17 cellular contexts compared by ENCODE assay signal in genomic region chr12:28552472-28553061, GRCh38.
DNase-seq lines count a peak whose midpoint lies in the region; ATAC-seq, FAIRE-seq and TF ChIP-seq lines count a peak whose summit lies in the region.
"Had no signal": no experiment of that assay in that cellular context is flagged by ENCODE, and none has a peak within 500 bp of the region (broad histone marks: within the 10 kb centered on the region; RNA-seq: fewer than 3 reads in every experiment).

No MANE protein-coding gene starts in this region.

- H3K27ac ChIP-seq in upper lobe of right lung: no peak overlapping the region

- TF ChIP-seq CTCF in fibroblast of the aortic adventitia (IDR thresholded peaks at IDR 0.05; ENCODE audit: insufficient read depth, low read length) (no peak), type B pancreatic cell (conservative IDR thresholded peaks at IDR 0.05) (no peak), upper lobe of right lung (IDR thresholded peaks at IDR 0.05) (no peak)

- no peaks in the 10 kb centered on the region for H3K4me1 ChIP-seq in upper lobe of right lung

- H3K36me3 ChIP-seq in upper lobe of right lung: no peaks in the 10 kb centered on the region

- H3K4me3 Mint-ChIP-seq in activated CD4-positive, alpha-beta T cell treated with anti-CD3 and anti-CD28 coated beads, Interleukin-2, amount 10 ng/mL, durations not matched to agents 24 days and 14 days: no peak overlapping the region
- H3K4me3 Mint-ChIP-seq in activated T-helper 1 cell treated with anti-CD3 and anti-CD28 coated beads, Interleukin-12 subunit alpha, Interleukin-12 subunit beta, Interleukin-2, Interleukin-4 antibody, amounts not matched to agents 30 ng/mL and 10 ng/mL and 1 ng/mL, durations not matched to agents 14 hours and 24 hours and 36 hours: no peak overlapping the region
- H3K4me3 Mint-ChIP-seq in type B pancreatic cell: no peak overlapping the region
- H3K4me3 Mint-ChIP-seq: IgD-negative memory B cell had no signal

- no peaks in the 10 kb centered on the region for H3K9me3 ChIP-seq in upper lobe of right lung

- no peak for ATAC-seq in upper lobe of right lung
- ATAC-seq: Panc1 had no signal

- no peak overlapping the region for H3K4me3 ChIP-seq in fibroblast of the aortic adventitia (ENCODE audit: low read depth, low read length)
- H3K4me3 ChIP-seq in upper lobe of right lung: no peak overlapping the region

- H3K4me1 Mint-ChIP-seq in activated CD4-positive, alpha-beta T cell treated with anti-CD3 and anti-CD28 coated beads, Interleukin-2, amount 10 ng/mL, durations not matched to agents 24 days and 14 days: peaks cover 7% of the 10 kb centered on the region
- H3K4me1 Mint-ChIP-seq in activated T-helper 1 cell treated with anti-CD3 and anti-CD28 coated beads, Interleukin-12 subunit alpha, Interleukin-12 subunit beta, Interleukin-2, Interleukin-4 antibody, amounts not matched to agents 30 ng/mL and 10 ng/mL and 1 ng/mL, durations not matched to agents 14 hours and 24 hours and 36 hours (ENCODE audit: low read depth): peaks cover 9% of the 10 kb centered on the region
- no peaks in the 10 kb centered on the region for H3K4me1 Mint-ChIP-seq in type B pancreatic cell (ENCODE audit: unreplicated experiment)
- H3K4me1 Mint-ChIP-seq: IgD-negative memory B cell had no signal

- H3K27ac Mint-ChIP-seq in activated CD4-positive, alpha-beta T cell treated with anti-CD3 and anti-CD28 coated beads, Interleukin-2, amount 10 ng/mL, durations not matched to agents 24 days and 14 days: peak overlapping the region; percentile 43
- H3K27ac Mint-ChIP-seq in activated T-helper 1 cell treated with anti-CD3 and anti-CD28 coated beads, Interleukin-12 subunit alpha, Interleukin-12 subunit beta, Interleukin-2, Interleukin-4 antibody, amounts not matched to agents 30 ng/mL and 10 ng/mL and 1 ng/mL, durations not matched to agents 14 hours and 24 hours and 36 hours: peak overlapping the region; percentile 78
- no peak overlapping the region for H3K27ac Mint-ChIP-seq in type B pancreatic cell
- H3K27ac Mint-ChIP-seq: IgD-negative memory B cell had no signal

- FAIRE-seq in G401.6 (lab: Jason Lieb, UNC): peak; percentile 19

- no peaks in the 10 kb centered on the region for H3K27me3 Mint-ChIP-seq in activated CD4-positive, alpha-beta T cell treated with anti-CD3 and anti-CD28 coated beads, Interleukin-2, amount 10 ng/mL, durations not matched to agents 24 days and 14 days
- no peaks in the 10 kb centered on the region for H3K27me3 Mint-ChIP-seq in activated T-helper 1 cell treated with anti-CD3 and anti-CD28 coated beads, Interleukin-12 subunit alpha, Interleukin-12 subunit beta, Interleukin-2, Interleukin-4 antibody, amounts not matched to agents 30 ng/mL and 10 ng/mL and 1 ng/mL, durations not matched to agents 14 hours and 24 hours and 36 hours (ENCODE audit: insufficient read depth)
- H3K27me3 Mint-ChIP-seq in type B pancreatic cell: no peaks in the 10 kb centered on the region
- H3K27me3 Mint-ChIP-seq: IgD-negative memory B cell had no signal

- DNase-seq in activated CD4-positive, alpha-beta T cell treated with anti-CD3 and anti-CD28 coated beads, Interleukin-2, amount 10 ng/mL, durations not matched to agents 24 days and 14 days: no peak
- DNase-seq in activated CD4-positive, alpha-beta T cell treated with anti-CD3 and anti-CD28 coated beads for 4 hours: no peak
- DNase-seq in activated T-helper 1 cell treated with anti-CD3 and anti-CD28 coated beads, Interleukin-12 subunit alpha, Interleukin-12 subunit beta, Interleukin-2, Interleukin-4 antibody, amounts not matched to agents 30 ng/mL and 10 ng/mL and 1 ng/mL, durations not matched to agents 14 hours and 24 hours and 36 hours (ENCODE audit: low spot score): no peak
- DNase-seq in fibroblast of the aortic adventitia (ENCODE audit: low read depth) (peak; percentile 40), type B pancreatic cell (ENCODE audit: extremely low spot score, unreplicated experiment) (no peak), upper lobe of right lung (no peak), DMS79 treated with DMSO at 0.1 percent for 48 hours (lab: John Stamatoyannopoulos, UW) (no peak)
- DNase-seq: C1 segment of cervical spinal cord, EL, HCEC 1CT, NCI-H1417, NCI-H2029, NCI-H510A, NCI-H82 had no signal

- H3K27me3 ChIP-seq in upper lobe of right lung: no peaks in the 10 kb centered on the region

- intact Hi-C loops in activated CD4-positive, alpha-beta T cell treated with anti-CD3 and anti-CD28 coated beads, Interleukin-2, amount 10 ng/mL, durations not matched to agents 24 days and 14 days (cut with micrococcal nuclease): loop anchor here (1.0 kb wide), 2 partner anchors 16 to 54 kb away; no protein-coding TSS in a partner anchor
- intact Hi-C loops in activated T-helper 1 cell treated with anti-CD3 and anti-CD28 coated beads, Interleukin-12 subunit alpha, Interleukin-12 subunit beta, Interleukin-2, Interleukin-4 antibody, amounts not matched to agents 30 ng/mL and 10 ng/mL and 1 ng/mL, durations not matched to agents 14 hours and 24 hours and 36 hours (cut with micrococcal nuclease): loop anchor here (1.0 kb wide), 4 partner anchors 9 to 299 kb away; no protein-coding TSS in a partner anchor
- intact Hi-C loops in upper lobe of right lung (cut with DNase I): no loop called here

- peaks cover 1% of the 10 kb centered on the region for H3K36me3 Mint-ChIP-seq in activated CD4-positive, alpha-beta T cell treated with anti-CD3 and anti-CD28 coated beads, Interleukin-2, amount 10 ng/mL, durations not matched to agents 24 days and 14 days (ENCODE audit: low read depth)
- H3K36me3 Mint-ChIP-seq in activated T-helper 1 cell treated with anti-CD3 and anti-CD28 coated beads, Interleukin-12 subunit alpha, Interleukin-12 subunit beta, Interleukin-2, Interleukin-4 antibody, amounts not matched to agents 30 ng/mL and 10 ng/mL and 1 ng/mL, durations not matched to agents 14 hours and 24 hours and 36 hours (ENCODE audit: low read depth): peaks cover 2% of the 10 kb centered on the region
- peaks cover 12% of the 10 kb centered on the region for H3K36me3 Mint-ChIP-seq in type B pancreatic cell

- H3K9me3 Mint-ChIP-seq in activated CD4-positive, alpha-beta T cell treated with anti-CD3 and anti-CD28 coated beads, Interleukin-2, amount 10 ng/mL, durations not matched to agents 24 days and 14 days: no peaks in the 10 kb centered on the region
- H3K9me3 Mint-ChIP-seq in activated T-helper 1 cell treated with anti-CD3 and anti-CD28 coated beads, Interleukin-12 subunit alpha, Interleukin-12 subunit beta, Interleukin-2, Interleukin-4 antibody, amounts not matched to agents 30 ng/mL and 10 ng/mL and 1 ng/mL, durations not matched to agents 14 hours and 24 hours and 36 hours: no peaks in the 10 kb centered on the region
- no peaks in the 10 kb centered on the region for H3K9me3 Mint-ChIP-seq in type B pancreatic cell
- H3K9me3 Mint-ChIP-seq: IgD-negative memory B cell had no signal
